Comparison of ENCODE assay signal across 26 cellular contexts in genomic region chr15:75725719-75726607, GRCh38. TPM values are rescaled to one million over a fixed set of nuclear protein-coding genes. Genes with fewer than 3 reads are reported as not detected.
DNase-seq lines count a peak whose midpoint lies in the region; ATAC-seq, FAIRE-seq and TF ChIP-seq lines count a peak whose summit lies in the region.
"Had no signal": no experiment of that assay in that cellular context is flagged by ENCODE, and none has a peak within 500 bp of the region (broad histone marks: within the 10 kb centered on the region; RNA-seq: fewer than 3 reads in every experiment).

No MANE protein-coding gene starts in this region.

- SMC1A ChIA-PET in GM12878 (lab: Charles Lee; ENCODE audit: uncharacterized antibody, unreplicated experiment): interaction anchor here (0.6 to 1.1 kb wide), 2 partner anchors 13 to 77 kb away, joined by 3 to 4 read pairs; no protein-coding TSS in a partner anchor

- H2AFZ ChIP-seq in GM12878 (ENCODE audit: control insufficient read depth, low read depth, low read length): no peak overlapping the region
- no peak overlapping the region for H2AFZ ChIP-seq in neural cell (ENCODE audit: low read depth, low read length)

- intact Hi-C loops in right cardiac atrium (cut with DNase I): loop anchor here in 1 of 4 donors (5.0 kb wide), 1 partner anchor 71 kb away; no protein-coding TSS in a partner anchor
- intact Hi-C loops in left ventricle myocardium inferior (cut with micrococcal nuclease): no loop called here
- intact Hi-C loops in GM12878 (cut with micrococcal nuclease; ENCODE audit: unreplicated experiment): no loop called here

- 73% methylated on average over 11 of the region's 11 CpGs for WGBS in right cardiac atrium
- 52% methylated on average over 11 of the region's 11 CpGs for WGBS in GM12878 (ENCODE audit: insufficient coverage, insufficient replicate concordance, low lambda C conversion rate, missing lambda C conversion rate)

- CTCF ChIA-PET in GM12878 (lab: Yijun Ruan, JAX): interaction anchor here (0.7 to 4.2 kb wide), 8 partner anchors 13 to 358 kb away, joined by 3 to 42 read pairs (median 3); partner anchors contain the start of gene MAN2C1

- DNase-seq in right cardiac atrium (peak in 2 of 3 donors; percentile 6 to 55), left ventricle myocardium inferior (no peak), GM12878 (ENCODE audit: low read depth, low spot score) (no peak), SKM-1 treated with dmso at 0.1 percent for 144 hours (lab: John Stamatoyannopoulos, UW; ENCODE audit: unreplicated experiment) (no peak), caudate nucleus (lab: John Stamatoyannopoulos, UW) (no peak), hippocampal formation (lab: John Stamatoyannopoulos, UW) (no peak)
- DNase-seq: activated CD4-positive, alpha-beta T cell treated with anti-CD3 and anti-CD28 coated beads, Interleukin-2, amount 50 U/mL, for 1 hour; CD4-positive, alpha-beta T cell; DMS153; foreskin fibroblast; GDM1; heart right ventricle; HFFc6; Karpas-422; NCI-H1105; NCI-H2029 treated with DMSO at 0.1 percent for 48 hours; NCI-H446 treated with DMSO at 0.1 percent for 48 hours; NK-92 treated with Interleukin-12 subunit alpha and Interleukin-12 subunit beta, amount 100 ng/mL, for 24 hours; nucleus accumbens; stimulated activated CD4-positive, alpha-beta T cell treated with anti-CD3 and anti-CD28 coated beads, Interleukin-12 subunit alpha, Interleukin-12 subunit beta, amount 100 ng/mL, for 4 hours; stimulated activated CD4-positive, alpha-beta T cell treated with anti-CD3 and anti-CD28 coated beads, Interleukin-4, amount 100 ng/mL, for 4 hours; T-helper 2 cell had no signal

- H3K4me3 ChIP-seq in right cardiac atrium (ENCODE audit: low read length) (no peak overlapping the region), left ventricle myocardium inferior (no peak overlapping the region), GM12878 (no peak overlapping the region), neural cell (ENCODE audit: low read length) (no peak overlapping the region)
- H3K4me3 ChIP-seq: heart right ventricle had no signal

- H3K27ac ChIP-seq in right cardiac atrium (ENCODE audit: low read length) (no peak overlapping the region), left ventricle myocardium inferior (replicated peaks) (no peak overlapping the region), GM12878 (ENCODE audit: control insufficient read depth, insufficient read depth) (no peak overlapping the region), neural cell (ENCODE audit: low read length) (no peak overlapping the region), caudate nucleus (ENCODE audit: low read depth, low read length) (no peak overlapping the region)
- H3K27ac ChIP-seq: heart right ventricle had no signal

- no peak for ATAC-seq in right cardiac atrium
- ATAC-seq in GM12878: no peak
- no peak for ATAC-seq in GM18867 (IDR thresholded peaks at IDR 0.05; ENCODE audit: unreplicated experiment)
- ATAC-seq: activated T-helper 17 cell treated with anti-CD3 and anti-CD28 coated beads, Interleukin-2, amount 50 U/mL, for 72 hours; heart right ventricle had no signal

- H3K9me3 ChIP-seq in right cardiac atrium (ENCODE audit: control insufficient read depth, low read length): no peaks in the 10 kb centered on the region
- no peaks in the 10 kb centered on the region for H3K9me3 ChIP-seq in left ventricle myocardium inferior (replicated peaks)
- H3K9me3 ChIP-seq in GM12878 (replicated peaks; ENCODE audit: control insufficient read depth, insufficient read depth, low read length): no peaks in the 10 kb centered on the region
- no peaks in the 10 kb centered on the region for H3K9me3 ChIP-seq in neural cell (ENCODE audit: low read length)
- H3K9me3 ChIP-seq: heart right ventricle had no signal

- BruUV-seq in GM12878 (replicated peaks; lab: Mats Ljungman, UMichigan): no TSS peak

- RAD21 ChIA-PET in GM12878 (lab: Charles Lee; ENCODE audit: unreplicated experiment): interaction anchor here (6.2 kb wide), 1 partner anchor 41 kb away, joined by 49 read pairs; no protein-coding TSS in a partner anchor

- peaks cover 8% of the 10 kb centered on the region for H3K4me1 ChIP-seq in right cardiac atrium (ENCODE audit: control insufficient read depth, insufficient read depth, low read length)
- peaks cover 26% of the 10 kb centered on the region for H3K4me1 ChIP-seq in left ventricle myocardium inferior
- peaks cover 3% of the 10 kb centered on the region; the same call in 1 of the 2 replicates for H3K4me1 ChIP-seq in GM12878 (ENCODE audit: control insufficient read depth, insufficient read depth, low read length)

- H3K4me2 ChIP-seq in GM12878 (ENCODE audit: control insufficient read depth, insufficient read depth) (no peak overlapping the region), neural cell (ENCODE audit: low read length) (no peak overlapping the region)

- TF ChIP-seq CTCF in left ventricle myocardium inferior (IDR thresholded peaks at IDR 0.05; ENCODE audit: borderline replicate concordance) (no peak), GM12878 (IDR thresholded peaks at IDR 0.05 in 2 of 3, conservative IDR thresholded peaks at IDR 0.05 in 1 of 3; ENCODE audit: control insufficient read depth in 2 of 3, extremely low read depth in 1 of 3, insufficient read depth in 1 of 3, low read depth in 3 of 3, low read length in 3 of 3) (no peak), neural cell (IDR thresholded peaks at IDR 0.05; ENCODE audit: poor library complexity, severe bottlenecking) (no peak)

- H3K27me3 ChIP-seq in right cardiac atrium (ENCODE audit: control insufficient read depth, insufficient read depth) (no peaks in the 10 kb centered on the region), left ventricle myocardium inferior (ENCODE audit: low read depth) (no peaks in the 10 kb centered on the region), GM12878 (replicated peaks in 1 of 2; ENCODE audit: control insufficient read depth in 2 of 2, insufficient read depth in 2 of 2, low read length in 1 of 2) (no peaks in the 10 kb centered on the region; a peak in 1 of 4 replicates), neural cell (ENCODE audit: insufficient read depth, low read depth, low read length) (peaks cover 6% of the 10 kb centered on the region)

- TF ChIP-seq EP300 in GM12878 (IDR thresholded peaks at IDR 0.05; ENCODE audit: borderline replicate concordance in 1 of 2, control insufficient read depth in 1 of 2, low read depth in 2 of 2, low read length in 2 of 2): no peak
- TF ChIP-seq EP300 in neural cell (conservative IDR thresholded peaks at IDR 0.05; ENCODE audit: poor library complexity, severe bottlenecking): peak; percentile 95

- no peaks in the 10 kb centered on the region for H3K79me2 ChIP-seq in GM12878 (ENCODE audit: control insufficient read depth, insufficient read depth, low read length)
- no peaks in the 10 kb centered on the region for H3K79me2 ChIP-seq in neural cell (replicated peaks; ENCODE audit: insufficient read depth, low read length)

- no peak for TF ChIP-seq POLR2A in GM12878 (IDR thresholded peaks at IDR 0.05; ENCODE audit: low read depth, low read length)

- no peak for TF ChIP-seq RAD21 in GM12878 (IDR thresholded peaks at IDR 0.05; ENCODE audit: insufficient read depth, low read depth, low read length)
- no peak for TF ChIP-seq RAD21 in neural cell (conservative IDR thresholded peaks at IDR 0.05)

- H3F3A ChIP-seq in neural cell (ENCODE audit: insufficient read depth, low read length, poor library complexity, severe bottlenecking): no peaks in the 10 kb centered on the region

- H3K36me3 ChIP-seq in left ventricle myocardium inferior (no peaks in the 10 kb centered on the region), GM12878 (ENCODE audit: control insufficient read depth in 2 of 2, insufficient read depth in 2 of 2, low read length in 1 of 2) (no peaks in the 10 kb centered on the region), neural cell (ENCODE audit: insufficient read depth, low read length) (no peaks in the 10 kb centered on the region)
- H3K36me3 ChIP-seq: heart right ventricle had no signal

- no peaks in the 10 kb centered on the region for H3K9me2 ChIP-seq in neural cell (ENCODE audit: insufficient read depth, low read length)

- no peaks in the 10 kb centered on the region for H4K20me1 ChIP-seq in GM12878 (ENCODE audit: control insufficient read depth, insufficient read depth)
- H4K20me1 ChIP-seq in neural cell (ENCODE audit: insufficient read depth): no peaks in the 10 kb centered on the region

- in situ Hi-C loops in GM12878 (cut with MboI): loop anchor here (10.0 kb wide), 1 partner anchor 409 kb away; no protein-coding TSS in a partner anchor

- no peak for FAIRE-seq in GM12878 (lab: Jason Lieb, UNC)
- FAIRE-seq: HTR-8/SVneo had no signal

- H3K9ac ChIP-seq in GM12878 (ENCODE audit: control insufficient read depth, insufficient read depth, low read length) (no peak overlapping the region), neural cell (ENCODE audit: low read length) (no peak overlapping the region)

- POLR2A ChIA-PET in GM12878 (lab: Charles Lee): no interaction called here

TF ChIP-seq in neural cell, 6 proteins besides CTCF, POLR2A, EP300 and RAD21:
- TF ChIP-seq POLR2AphosphoS5 (IDR thresholded peaks at IDR 0.05) (peak; percentile 100), EZH2 (IDR thresholded peaks at IDR 0.05; ENCODE audit: borderline replicate concordance, insufficient read depth, low read length, poor library complexity, severe bottlenecking) (no peak), SMC3 (conservative IDR thresholded peaks at IDR 0.05; ENCODE audit: poor library complexity) (no peak)

RNA-seq across cellular contexts. Expression of gene CSPG4, which starts 13.3 kb away (rescaled TPM):
- total RNA-seq in right cardiac atrium (10 to 100 TPM; 10.1 to 48.9 (median 16.2) TPM), left ventricle myocardium inferior (9.1 TPM), GM12878 (2014; rRNA removed) (1.9 and 2.2 TPM in 2 replicates), GM12878 (2014; rRNA removed; fragmentation: Illumina TruSeq; extraction: Trizol) (0.74 and 0.81 TPM in 2 replicates), GM12878 (2021) (2.0 and 2.2 TPM in 2 replicates)
- polyA plus RNA-seq in right cardiac atrium (11.5 TPM), GM12878 (2011; rRNA removed) (0.06 and 0.15 TPM in 2 replicates), GM12878 (2014; fragmentation: Illumina TruSeq; extraction: Trizol) (0.10 and 0.25 TPM in 2 replicates), GM12878 (2014; fragmentation: Nextera tagmentation; extraction: Ambion mirVana) (under 1 TPM; 0.02 to 0.03 TPM), GM12878 (2014; rRNA removed) (0.96 and 1.3 TPM in 2 replicates), GM12878 (2016; fragmentation: Nextera tagmentation; extraction: Ambion mirVana) (under 1 TPM; 0.72 to 0.95 TPM), neural cell (not detected in 2 replicates)
- 2.2 and 2.5 TPM in 2 replicates for total RNA-seq in GM12878 (2013; cell fraction: nucleolus; rRNA removed)
- 0.13 TPM for polyA plus RNA-seq in GM12878 (2011; ENCODE audit: low read depth)
- polyA plus RNA-seq in GM12878 (2011; cell fraction: cytosol; rRNA removed): 0.18 and 0.27 TPM in 2 replicates
- polyA plus RNA-seq in GM12878 (2011; cell fraction: nucleus; rRNA removed): 1.2 and 1.3 TPM in 2 replicates
- polyA plus RNA-seq in GM12878 (2012): 0.46 and 0.49 TPM in 2 replicates
- 0.37 and 0.82 TPM in 2 replicates for polyA minus RNA-seq in GM12878 (2011; rRNA and poly(A)+ RNA removed)
- polyA minus RNA-seq in GM12878 (2011; cell fraction: cytosol; rRNA and poly(A)+ RNA removed): 0.67 and 0.73 TPM in 2 replicates
- polyA minus RNA-seq in GM12878 (2011; cell fraction: nucleus; rRNA and poly(A)+ RNA removed): 0.73 and 1.2 TPM in 2 replicates
- polyA minus RNA-seq in neural cell: not detected in 2 replicates
- total RNA-seq: CD4-positive, alpha-beta T cell had no signal

Comparison
In these comparisons a context has a peak if more than half of its experiments do, and no peak if none do; other contexts are left out.
1. DNase-seq: peak in right cardiac atrium (2 of 3); none in left ventricle myocardium inferior (single experiment), GM12878 (single experiment), SKM-1 treated with dmso at 0.1 percent for 144 hours (single experiment), caudate nucleus (0 of 61) and hippocampal formation (0 of 2).